In genomic region chr17:44369414-44370023, GRCh38 we compare ENCODE assay signal across 1 cellular context.
A peak's percentile ranks its signal among the peaks of the same experiment; 100 is the strongest.
TF ChIP-seq lines count a peak whose summit lies in the region.
"Not testable (repeated sequence)": the region's sequence is repeated elsewhere in the genome, so short reads cannot be mapped to it uniquely, and the experiment has no call there.

No MANE protein-coding gene starts in this region.

TF ChIP-seq in HepG2, 621 proteins besides CTCF, POLR2A, EP300 and RAD21 (continued from another document and continues in another):
- TF ChIP-seq FOXP4 (CRISPR knock-in tag; IDR thresholded peaks at IDR 0.05): peak; percentile 58
- 0 out of 2 replicates have a peak, but pooled peaks have one; percentile 47 for TF ChIP-seq ZFP82 (CRISPR knock-in tag; IDR thresholded peaks at IDR 0.05; ENCODE audit: borderline replicate concordance)
- peak; percentile 62; the same call in 1 of the 2 replicates for TF ChIP-seq ZNF747 (CRISPR knock-in tag; IDR thresholded peaks at IDR 0.05; ENCODE audit: borderline replicate concordance)
- not testable (repeated sequence) for TF ChIP-seq HNF4G (IDR thresholded peaks at IDR 0.05; ENCODE audit: borderline replicate concordance, low read depth, low read length); SOX13 (IDR thresholded peaks at IDR 0.05); SP1 (IDR thresholded peaks at IDR 0.05)
- 0 out of 2 replicates have a peak, but pooled peaks have one; percentile 15 for TF ChIP-seq HNF4G (CRISPR knock-in tag; IDR thresholded peaks at IDR 0.05; ENCODE audit: borderline replicate concordance, low read depth)
- peak; percentile 5; the same call in 1 of the 2 replicates for TF ChIP-seq MNT (IDR thresholded peaks at IDR 0.05)
- TF ChIP-seq POLR2AphosphoS5 (IDR thresholded peaks at IDR 0.05; ENCODE audit: low read depth, low read length): peak; percentile 77
- TF ChIP-seq, protein P1, sequence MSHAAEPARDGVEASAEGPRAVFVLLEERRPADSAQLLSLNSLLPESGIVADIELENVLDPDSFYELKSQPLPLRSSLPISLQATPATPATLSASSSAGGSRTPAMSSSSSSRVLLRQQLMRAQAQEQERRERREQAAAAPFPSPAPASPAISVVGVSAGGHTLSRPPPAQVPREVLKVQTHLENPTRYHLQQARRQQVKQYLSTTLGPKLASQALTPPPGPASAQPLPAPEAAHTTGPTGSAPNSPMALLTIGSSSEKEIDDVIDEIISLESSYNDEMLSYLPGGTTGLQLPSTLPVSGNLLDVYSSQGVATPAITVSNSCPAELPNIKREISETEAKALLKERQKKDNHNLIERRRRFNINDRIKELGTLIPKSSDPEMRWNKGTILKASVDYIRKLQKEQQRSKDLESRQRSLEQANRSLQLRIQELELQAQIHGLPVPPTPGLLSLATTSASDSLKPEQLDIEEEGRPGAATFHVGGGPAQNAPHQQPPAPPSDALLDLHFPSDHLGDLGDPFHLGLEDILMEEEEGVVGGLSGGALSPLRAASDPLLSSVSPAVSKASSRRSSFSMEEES (CRISPR knock-in tag; IDR thresholded peaks at IDR 0.05): peak; percentile 23; the same call in 1 of the 2 replicates
- 0 out of 2 replicates have a peak, but pooled peaks have one; percentile 47 for TF ChIP-seq ZNF136 (CRISPR knock-in tag; IDR thresholded peaks at IDR 0.05; ENCODE audit: low read depth)
- TF ChIP-seq ZNF430 (CRISPR knock-in tag; IDR thresholded peaks at IDR 0.05): peak; percentile 78; the same call in 1 of the 2 replicates
- TF ChIP-seq SAP130 (CRISPR knock-in tag; IDR thresholded peaks at IDR 0.05; ENCODE audit: low read depth): peak; percentile 76
- peak; percentile 70 for TF ChIP-seq POLR2G (IDR thresholded peaks at IDR 0.05; ENCODE audit: low read depth, low read length)
- TF ChIP-seq RFXAP (CRISPR knock-in tag; IDR thresholded peaks at IDR 0.05; ENCODE audit: borderline replicate concordance): peak; percentile 96
- TF ChIP-seq, protein P2, sequence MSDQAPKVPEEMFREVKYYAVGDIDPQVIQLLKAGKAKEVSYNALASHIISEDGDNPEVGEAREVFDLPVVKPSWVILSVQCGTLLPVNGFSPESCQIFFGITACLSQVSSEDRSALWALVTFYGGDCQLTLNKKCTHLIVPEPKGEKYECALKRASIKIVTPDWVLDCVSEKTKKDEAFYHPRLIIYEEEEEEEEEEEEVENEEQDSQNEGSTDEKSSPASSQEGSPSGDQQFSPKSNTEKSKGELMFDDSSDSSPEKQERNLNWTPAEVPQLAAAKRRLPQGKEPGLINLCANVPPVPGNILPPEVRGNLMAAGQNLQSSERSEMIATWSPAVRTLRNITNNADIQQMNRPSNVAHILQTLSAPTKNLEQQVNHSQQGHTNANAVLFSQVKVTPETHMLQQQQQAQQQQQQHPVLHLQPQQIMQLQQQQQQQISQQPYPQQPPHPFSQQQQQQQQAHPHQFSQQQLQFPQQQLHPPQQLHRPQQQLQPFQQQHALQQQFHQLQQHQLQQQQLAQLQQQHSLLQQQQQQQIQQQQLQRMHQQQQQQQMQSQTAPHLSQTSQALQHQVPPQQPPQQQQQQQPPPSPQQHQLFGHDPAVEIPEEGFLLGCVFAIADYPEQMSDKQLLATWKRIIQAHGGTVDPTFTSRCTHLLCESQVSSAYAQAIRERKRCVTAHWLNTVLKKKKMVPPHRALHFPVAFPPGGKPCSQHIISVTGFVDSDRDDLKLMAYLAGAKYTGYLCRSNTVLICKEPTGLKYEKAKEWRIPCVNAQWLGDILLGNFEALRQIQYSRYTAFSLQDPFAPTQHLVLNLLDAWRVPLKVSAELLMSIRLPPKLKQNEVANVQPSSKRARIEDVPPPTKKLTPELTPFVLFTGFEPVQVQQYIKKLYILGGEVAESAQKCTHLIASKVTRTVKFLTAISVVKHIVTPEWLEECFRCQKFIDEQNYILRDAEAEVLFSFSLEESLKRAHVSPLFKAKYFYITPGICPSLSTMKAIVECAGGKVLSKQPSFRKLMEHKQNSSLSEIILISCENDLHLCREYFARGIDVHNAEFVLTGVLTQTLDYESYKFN (CRISPR knock-in tag; conservative IDR thresholded peaks at IDR 0.05): peak; percentile 63
- TF ChIP-seq SP4 (CRISPR knock-in tag; IDR thresholded peaks at IDR 0.05): 0 out of 2 replicates have a peak, but pooled peaks have one; percentile 59
- peak in 1 of 2 experiments; percentile 63; a peak in 2 of 4 replicates for TF ChIP-seq SOX13 (CRISPR knock-in tag; conservative IDR thresholded peaks at IDR 0.05 in 1 of 2, IDR thresholded peaks at IDR 0.05 in 1 of 2)
- TF ChIP-seq ZNF264 (CRISPR knock-in tag; IDR thresholded peaks at IDR 0.05): peak; percentile 30; the same call in 1 of the 2 replicates
- peak; percentile 76 for TF ChIP-seq SALL1 (CRISPR knock-in tag; IDR thresholded peaks at IDR 0.05)
- 0 out of 2 replicates have a peak, but pooled peaks have one; percentile 47 for TF ChIP-seq ARNT2 (CRISPR knock-in tag; IDR thresholded peaks at IDR 0.05; ENCODE audit: low read depth)
- 0 out of 2 replicates have a peak, but pooled peaks have one; percentile 14 for TF ChIP-seq ZNF644 (CRISPR knock-in tag; IDR thresholded peaks at IDR 0.05; ENCODE audit: low read depth)
- peak; percentile 72 for TF ChIP-seq SP1 (CRISPR knock-in tag; IDR thresholded peaks at IDR 0.05)
- TF ChIP-seq HMGXB3 (CRISPR knock-in tag; IDR thresholded peaks at IDR 0.05; ENCODE audit: borderline replicate concordance): peak; percentile 98
- 0 out of 2 replicates have a peak, but pooled peaks have one; percentile 52 for TF ChIP-seq ZIK1 (CRISPR knock-in tag; IDR thresholded peaks at IDR 0.05; ENCODE audit: borderline replicate concordance, low read depth)
- peak; percentile 54 for TF ChIP-seq HNF1B (CRISPR knock-in tag; IDR thresholded peaks at IDR 0.05)
- TF ChIP-seq HOMEZ (CRISPR knock-in tag; IDR thresholded peaks at IDR 0.05; ENCODE audit: low read depth): peak; percentile 74; the same call in 1 of the 2 replicates
- TF ChIP-seq ZSCAN25 (CRISPR knock-in tag; IDR thresholded peaks at IDR 0.05): peak; percentile 74; the same call in 1 of the 2 replicates
- TF ChIP-seq DMAP1 (CRISPR knock-in tag; IDR thresholded peaks at IDR 0.05): 0 out of 2 replicates have a peak, but pooled peaks have one; percentile 35
- TF ChIP-seq RNF219 (CRISPR knock-in tag; IDR thresholded peaks at IDR 0.05): peak; percentile 62; the same call in 1 of the 2 replicates
- TF ChIP-seq FOXC1 (CRISPR knock-in tag; IDR thresholded peaks at IDR 0.05; ENCODE audit: borderline replicate concordance): 0 out of 2 replicates have a peak, but pooled peaks have one; percentile 61
- TF ChIP-seq THAP9 (CRISPR knock-in tag; IDR thresholded peaks at IDR 0.05; ENCODE audit: borderline replicate concordance): peak; percentile 52; the same call in 1 of the 2 replicates
